ENCODE assay signal across 8 cellular contexts in the genomic region with DNA sequence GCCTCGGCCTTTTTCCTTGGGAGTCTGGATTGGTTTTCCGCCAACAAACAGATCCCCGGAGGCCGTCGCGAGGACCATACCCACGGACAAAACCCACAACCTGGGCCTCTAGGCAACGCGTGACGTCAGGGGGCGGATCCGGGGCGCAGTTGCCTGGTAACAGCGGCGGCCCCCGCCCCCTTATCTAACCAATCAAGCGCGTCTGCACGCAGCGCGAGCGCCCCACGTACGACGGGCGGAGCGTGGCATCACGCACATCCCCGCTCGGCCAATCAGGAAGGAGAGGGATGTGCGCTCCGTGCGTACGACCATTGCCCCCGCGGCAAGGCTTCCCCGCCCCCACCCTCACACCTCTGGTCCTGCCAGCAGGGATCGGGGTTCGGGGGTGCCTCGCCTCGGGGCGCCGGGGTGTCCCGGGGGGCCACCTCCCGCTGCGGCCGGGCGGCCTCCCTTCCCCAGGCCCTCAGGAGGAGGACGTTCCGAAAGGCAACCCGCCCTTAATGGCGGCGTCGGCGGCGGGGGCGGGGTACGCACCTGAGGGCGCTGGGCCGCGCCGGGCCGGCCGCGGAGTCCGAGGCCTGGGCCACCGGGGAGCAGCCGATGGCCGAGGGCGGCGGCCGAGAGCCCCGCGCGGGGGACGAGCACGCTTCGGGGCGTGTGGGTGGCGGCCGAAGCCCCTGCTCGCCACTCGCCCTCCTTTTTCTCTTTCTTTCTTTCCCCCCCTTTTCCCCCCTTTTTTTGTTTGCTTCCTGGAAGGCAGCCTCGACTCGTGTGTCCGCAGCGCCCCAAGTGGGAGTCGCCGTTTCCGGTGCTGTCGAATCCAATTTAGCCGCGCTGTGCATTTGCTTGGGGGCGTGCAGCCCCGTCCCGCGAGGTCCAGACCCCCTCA. TPM values are rescaled to one million over a fixed set of nuclear protein-coding genes. Genes with fewer than 3 reads are reported as not detected.
DNase-seq lines count a peak whose midpoint lies in the region; ATAC-seq and TF ChIP-seq lines count a peak whose summit lies in the region.
"Not testable (repeated sequence)": the region's sequence is repeated elsewhere in the genome, so short reads cannot be mapped to it uniquely, and the experiment has no call there.

A gene (minus strand): TSS at position 773 of the 889 bp plus-strand sequence. CDS start 15,227 bp downstream, outside the sequence.

- not testable (repeated sequence) for H3K9me3 ChIP-seq in RWPE2 (ENCODE audit: severe bottlenecking); upper lobe of right lung

- not testable (repeated sequence) for DNase-seq in GM12864 (ENCODE audit: low read depth); RWPE2 (ENCODE audit: low spot score); activated naive CD8-positive, alpha-beta T cell treated with anti-CD3 and anti-CD28 coated beads, Interleukin-2, amount 10 ng/mL, durations not matched to agents 7 days and 5 days; occipital lobe (lab: John Stamatoyannopoulos, UW); upper lobe of right lung
- DNase-seq in left cardiac atrium = peak; percentile 83

- peak within 1 kb of the TSS; percentile 27; the same call in 1 of the 2 replicates for H3K4me3 ChIP-seq in GM12864 (ENCODE audit: low read depth, low read length)
- not testable (repeated sequence) for H3K4me3 ChIP-seq in RWPE2 (ENCODE audit: severe bottlenecking); upper lobe of right lung

- intact Hi-C loops in left cardiac atrium (cut with DNase I); upper lobe of right lung (cut with DNase I): not testable (repeated sequence)

- not testable (repeated sequence) for H3K36me3 ChIP-seq in RWPE2 (ENCODE audit: low read depth); upper lobe of right lung

- not testable (repeated sequence) for H3K36me3 Mint-ChIP-seq in activated naive CD8-positive, alpha-beta T cell treated with anti-CD3 and anti-CD28 coated beads, Interleukin-2, amount 10 ng/mL, durations not matched to agents 7 days and 5 days

- not testable (repeated sequence) for H3K27ac ChIP-seq in RWPE2 (ENCODE audit: poor library complexity, severe bottlenecking); upper lobe of right lung

- H3K9me3 Mint-ChIP-seq in activated naive CD8-positive, alpha-beta T cell treated with anti-CD3 and anti-CD28 coated beads, Interleukin-2, amount 10 ng/mL, durations not matched to agents 7 days and 5 days = not testable (repeated sequence)

- POLR2A ChIA-PET in activated naive CD8-positive, alpha-beta T cell treated with anti-CD3 and anti-CD28 coated beads, Interleukin-2, amount 10 ng/mL, durations not matched to agents 7 days and 5 days (lab: Charles Lee) = not testable (repeated sequence)

- H3K27me3 Mint-ChIP-seq in activated naive CD8-positive, alpha-beta T cell treated with anti-CD3 and anti-CD28 coated beads, Interleukin-2, amount 10 ng/mL, durations not matched to agents 7 days and 5 days = not testable (repeated sequence)

- H3K27me3 ChIP-seq in RWPE2 (ENCODE audit: insufficient read depth, poor library complexity, severe bottlenecking); upper lobe of right lung: not testable (repeated sequence)

- H3K4me1 Mint-ChIP-seq in activated naive CD8-positive, alpha-beta T cell treated with anti-CD3 and anti-CD28 coated beads, Interleukin-2, amount 10 ng/mL, durations not matched to agents 7 days and 5 days = not testable (repeated sequence)

- peak within 1 kb of the TSS; percentile 70 for H3K27ac Mint-ChIP-seq in activated naive CD8-positive, alpha-beta T cell treated with anti-CD3 and anti-CD28 coated beads, Interleukin-2, amount 10 ng/mL, durations not matched to agents 7 days and 5 days

- H3K4me1 ChIP-seq in RWPE2 (ENCODE audit: insufficient read depth, poor library complexity, severe bottlenecking); upper lobe of right lung: not testable (repeated sequence)

- ATAC-seq in GM21576 (IDR thresholded peaks at IDR 0.05; ENCODE audit: unreplicated experiment) = peak; percentile 84
- ATAC-seq in HG03159 (IDR thresholded peaks at IDR 0.05; ENCODE audit: unreplicated experiment) = peak; percentile 76
- peak; percentile 60 for ATAC-seq in RWPE2 (ENCODE audit: low read depth)
- peak; percentile 84 for ATAC-seq in activated naive CD8-positive, alpha-beta T cell treated with anti-CD3 and anti-CD28 coated beads, Interleukin-2, amount 10 ng/mL, durations not matched to agents 7 days and 5 days (ENCODE audit: low read depth)
- peak; percentile 97 to 98 for ATAC-seq in left cardiac atrium
- ATAC-seq in upper lobe of right lung = peak; percentile 94

- H3K4me3 Mint-ChIP-seq in activated naive CD8-positive, alpha-beta T cell treated with anti-CD3 and anti-CD28 coated beads, Interleukin-2, amount 10 ng/mL, durations not matched to agents 7 days and 5 days = peak within 1 kb of the TSS; percentile 61

- not testable (repeated sequence) for TF ChIP-seq CTCF in GM12864 (IDR thresholded peaks at IDR 0.05; ENCODE audit: low read depth, low read length, missing control alignments); RWPE2 (IDR thresholded peaks at IDR 0.05; ENCODE audit: poor library complexity, severe bottlenecking); upper lobe of right lung (IDR thresholded peaks at IDR 0.05)

RNA-seq across cellular contexts. Expression of the gene that starts here (rescaled TPM):
- 10 to 100 TPM; 17.7 to 18.0 TPM for total RNA-seq in activated naive CD8-positive, alpha-beta T cell treated with anti-CD3 and anti-CD28 coated beads, Interleukin-2, amount 10 ng/mL, durations not matched to agents 7 days and 5 days
- total RNA-seq in left cardiac atrium = 10 to 100 TPM in 1 of 2 donors, 1 to 10 TPM in 1; 9.1 to 19.1 TPM
- 51.0 TPM for total RNA-seq in occipital lobe
- 22.2 TPM for total RNA-seq in upper lobe of right lung
